In genomic region chr4:972651-973424, GRCh38 we compare ENCODE assay signal across 8 cellular contexts. TPM values are rescaled to one million over a fixed set of nuclear protein-coding genes. Genes with fewer than 3 reads are reported as not detected.
DNase-seq lines count a peak whose midpoint lies in the region; ATAC-seq, FAIRE-seq and TF ChIP-seq lines count a peak whose summit lies in the region.

No MANE protein-coding gene starts in this region.

- H2BK12ac ChIP-seq in H1 (ENCODE audit: low read depth, low read length): no peak overlapping the region

- TF ChIP-seq CTCF in A673 (conservative IDR thresholded peaks at IDR 0.05; ENCODE audit: low read depth, low read length) (no peak), H1 (IDR thresholded peaks at IDR 0.05; ENCODE audit: control extremely low read depth in 1 of 3, insufficient read depth in 1 of 3, low read depth in 1 of 3, low read length in 3 of 3) (no peak), natural killer cell (IDR thresholded peaks at IDR 0.05) (no peak)

- H2BK5ac ChIP-seq in H1 (ENCODE audit: low read depth, low read length): no peak overlapping the region

- TF ChIP-seq RAD21 in H1 (IDR thresholded peaks at IDR 0.05 in 1 of 2, conservative IDR thresholded peaks at IDR 0.05 in 1 of 2; ENCODE audit: low read depth in 2 of 2, low read length in 2 of 2): no peak

- H3K36me3 Mint-ChIP-seq in natural killer cell: no peaks in the 10 kb centered on the region

- H2AK5ac ChIP-seq in H1 (ENCODE audit: low read depth, low read length): no peak overlapping the region

- no peak for TF ChIP-seq EP300 in H1 (IDR thresholded peaks at IDR 0.05; ENCODE audit: borderline replicate concordance in 1 of 2, low read depth in 2 of 2, low read length in 2 of 2)

- CTCF ChIA-PET in A673 (lab: Charles Lee) (no interaction called here), H1 (lab: Charles Lee; ENCODE audit: partially characterized antibody) (no interaction called here)

- no peak overlapping the region for H3K56ac ChIP-seq in H1 (replicated peaks; ENCODE audit: insufficient read length, low read depth, low read length)

- no peak for TF ChIP-seq POLR2A in H1 (IDR thresholded peaks at IDR 0.05; ENCODE audit: control extremely low read depth in 1 of 2, low read depth in 2 of 2, low read length in 2 of 2)

- FAIRE-seq in H1 (lab: Jason Lieb, UNC): no peak

- H3K27me3 Mint-ChIP-seq in natural killer cell (ENCODE audit: low read depth in 2 of 2): no peaks in the 10 kb centered on the region

- H3K4me3 ChIP-seq in A673 (ENCODE audit: low read depth, low read length, poor library complexity, severe bottlenecking): peak overlapping the region; percentile 76
- H3K4me3 ChIP-seq in H1 (ENCODE audit: extremely low read depth in 1 of 4, insufficient read depth in 2 of 4, low read depth in 3 of 4, low read length in 4 of 4): peak overlapping the region; percentile 51 to 80 (median 64)

- H4K91ac ChIP-seq in H1 (replicated peaks; ENCODE audit: insufficient read length, low read length): no peak overlapping the region

- peak overlapping the region in 1 of 2 donors; percentile 78 for H3K27ac Mint-ChIP-seq in natural killer cell

- H2AFZ ChIP-seq in H1 (ENCODE audit: low read length): no peak overlapping the region; the same call in 1 of the 2 replicates

- H3K9ac ChIP-seq in H1 (replicated peaks in 1 of 4; ENCODE audit: extremely low read depth in 1 of 4, low read depth in 3 of 4, low read length in 3 of 4): peak overlapping the region in 1 of 4 experiments; percentile 65; a peak in 1 of 7 replicates

- peaks cover 6 to 17% of the 10 kb centered on the region in 2 experiments for H4K20me1 ChIP-seq in H1 (replicated peaks in 1 of 2; ENCODE audit: control insufficient read depth in 1 of 2, insufficient read depth in 2 of 2, low read length in 2 of 2)

- H3K27me3 ChIP-seq in A673 (replicated peaks; ENCODE audit: insufficient read depth, low read depth, low read length, poor library complexity) (no peaks in the 10 kb centered on the region), H1 (replicated peaks in 1 of 4; ENCODE audit: control insufficient read depth in 3 of 4, extremely low read depth in 1 of 4, insufficient read depth in 3 of 4, low read length in 3 of 4) (peaks cover 7 to 37% (median 29%) of the 10 kb centered on the region in 4 experiments; a peak in 6 of 7 replicates)

- intact Hi-C loops in A673 (cut with micrococcal nuclease; ENCODE audit: unreplicated experiment): no loop called here
- intact Hi-C loops in natural killer cell (cut with micrococcal nuclease): loop anchor here (1.0 to 5.0 kb wide), 3 partner anchors 12 to 41 kb away; partner anchors contain the start of genes FGFRL1, GAK and TMEM175

- peak overlapping the region; percentile 43 for H4K5ac ChIP-seq in H1 (ENCODE audit: insufficient read length, low read depth, low read length)

- no peak overlapping the region for H3K27ac ChIP-seq in A673 (ENCODE audit: low read depth, low read length, poor library complexity, severe bottlenecking)
- H3K27ac ChIP-seq in H1 (ENCODE audit: low read depth, low read length): no peak overlapping the region
- peak overlapping the region; percentile 49 for H3K27ac ChIP-seq in substantia nigra (ENCODE audit: low read depth, low read length, poor library complexity, severe bottlenecking)

- peak; percentile 19 for DNase-seq in A673 (ENCODE audit: low spot score)
- DNase-seq in activated CD4-positive, alpha-beta T cell treated with anti-CD3 and anti-CD28 coated beads, Interleukin-2, amount 50 U/mL, for 4 hours: peak; percentile 61 to 69
- peak in 1 of 2 experiments; percentile 78 for DNase-seq in H1 (ENCODE audit: low read depth in 1 of 2, low spot score in 2 of 2)
- DNase-seq in natural killer cell: peak; percentile 60
- peak in 2 of 49 donors; percentile 19 to 21 for DNase-seq in substantia nigra (lab: John Stamatoyannopoulos, UW)
- no peak for DNase-seq in SW480 (ENCODE audit: low spot score)

- peaks cover 19 to 30% of the 10 kb centered on the region in 2 donors for H3K4me1 Mint-ChIP-seq in natural killer cell

- POLR2A ChIA-PET in A673 (lab: Charles Lee; ENCODE audit: low non-redundant PET) (interaction anchor here (0.6 kb wide), 1 partner anchor 374 kb away, joined by 6 read pairs; the partner anchor contains the start of gene UVSSA), H1 (lab: Charles Lee; ENCODE audit: partially characterized antibody) (no interaction called here)

- H2BK20ac ChIP-seq in H1 (ENCODE audit: low read length): no peak overlapping the region

- no TSS peak for BruUV-seq in A673 (replicated peaks; lab: Mats Ljungman, UMichigan)

- peak overlapping the region; percentile 77 to 95 for H3K4me2 ChIP-seq in H1 (ENCODE audit: insufficient read depth in 1 of 2, low read depth in 2 of 2, low read length in 2 of 2)

- H3K23ac ChIP-seq in H1 (ENCODE audit: insufficient read length): no peak overlapping the region

- ATAC-seq in GM19395 (IDR thresholded peaks at IDR 0.05; ENCODE audit: unreplicated experiment) (peak; percentile 57), HG03521 (IDR thresholded peaks at IDR 0.05; ENCODE audit: unreplicated experiment) (peak; percentile 34), natural killer cell (peak; percentile 16 to 39 (median 32))

- 1% methylated on average over 30 of the region's 65 CpGs; no CpG with 5 or more reads in 1 of the 2 experiments for WGBS in H1 (ENCODE audit: extremely low coverage in 1 of 2, insufficient coverage in 1 of 2, insufficient read length in 1 of 2, insufficient replicate concordance in 2 of 2, low coverage in 1 of 2, low lambda C conversion rate in 2 of 2, missing lambda C conversion rate in 1 of 2), 2 experiments

- peak overlapping the region; percentile 74 for H3K4me3 Mint-ChIP-seq in natural killer cell

- 0 out of 2 replicates have a peak overlapping the region, but pooled peaks have one; percentile 46 for H4K8ac ChIP-seq in H1 (ENCODE audit: extremely low read depth, insufficient read depth, low read length)

- peaks cover 7% of the 10 kb centered on the region; the same call in 1 of the 2 replicates for H3K23me2 ChIP-seq in H1 (ENCODE audit: low read depth, low read length)

- H3K4me1 ChIP-seq in A673 (ENCODE audit: insufficient read depth, low read length, poor library complexity, severe bottlenecking): no peaks in the 10 kb centered on the region
- H3K4me1 ChIP-seq in H1 (replicated peaks in 1 of 4; ENCODE audit: control insufficient read depth in 3 of 4, insufficient read depth in 4 of 4, low read length in 3 of 4): peaks cover 0 to 9% (median 4%) of the 10 kb centered on the region in 4 experiments; a peak in 3 of 7 replicates

- H3K4ac ChIP-seq in H1 (replicated peaks; ENCODE audit: insufficient read length, low read depth, low read length): no peak overlapping the region

- no peaks in the 10 kb centered on the region for H3K79me2 ChIP-seq in H1 (ENCODE audit: control insufficient read depth in 1 of 2, insufficient read depth in 2 of 2, low read length in 2 of 2)

- H3K36me3 ChIP-seq in A673 (ENCODE audit: insufficient read depth, low read length, poor library complexity, severe bottlenecking) (no peaks in the 10 kb centered on the region), H1 (ENCODE audit: control insufficient read depth in 2 of 4, insufficient read depth in 4 of 4, low read length in 3 of 4) (no peaks in the 10 kb centered on the region)

- H2BK15ac ChIP-seq in H1 (ENCODE audit: low read length): no peak overlapping the region

- H2BK120ac ChIP-seq in H1 (replicated peaks; ENCODE audit: low read depth, low read length): no peak overlapping the region

- H3K14ac ChIP-seq in H1 (ENCODE audit: insufficient read length): no peak overlapping the region

- H3K9me3 ChIP-seq in A673 (ENCODE audit: low read depth, low read length, poor library complexity, severe bottlenecking) (no peaks in the 10 kb centered on the region), H1 (ENCODE audit: insufficient read depth in 2 of 2, low read depth in 1 of 2, low read length in 1 of 2) (peaks cover 5 to 11% of the 10 kb centered on the region in 2 experiments; a peak in 1 of 4 replicates)

- no peak overlapping the region for H3K18ac ChIP-seq in H1 (ENCODE audit: extremely low read depth, low read length)

- H3K79me1 ChIP-seq in H1 (ENCODE audit: low read depth, low read length): no peaks in the 10 kb centered on the region

- H3K9me3 Mint-ChIP-seq in natural killer cell: no peaks in the 10 kb centered on the region

RNA-seq across cellular contexts. Expression of gene DGKQ, which starts 0.5 kb away (rescaled TPM):
- total RNA-seq in A673 (2021) (8.8 and 10.8 TPM in 2 replicates), natural killer cell (10 to 100 TPM; 64.2 to 79.5 (median 65.2) TPM)
- total RNA-seq in H1 (2021; fragmentation: NEBNext Ultra II Directional; extraction: Animal tissue kit (Norgen Biotek cat#: 25700)): 9.3 and 9.7 TPM in 2 replicates
- polyA plus RNA-seq in H1 (2011; rRNA removed): 7.3 and 14.5 TPM in 2 replicates
- 11.1 TPM for polyA plus RNA-seq in H1 (2011; cell fraction: cytosol; rRNA removed)
- polyA plus RNA-seq in H1 (2011; cell fraction: nucleus; rRNA removed): 97.1 TPM
- 6.3 to 10.5 TPM (median 9.8 TPM) in 4 replicates for polyA plus RNA-seq in H1 (2012, experiment 1 of 2)
- 5.8 TPM for polyA plus RNA-seq in H1 (2012, experiment 2 of 2)
- polyA plus RNA-seq in H1 (2013, experiment 1 of 2): 5.9 TPM
- 5.2 TPM for polyA plus RNA-seq in H1 (2013, experiment 2 of 2)
- 3.4 and 6.0 TPM in 2 replicates for polyA minus RNA-seq in H1 (2011; rRNA and poly(A)+ RNA removed)
- 10.1 TPM for polyA minus RNA-seq in H1 (2011; cell fraction: cytosol; rRNA and poly(A)+ RNA removed)
- 13.6 TPM for polyA minus RNA-seq in H1 (2011; cell fraction: nucleus; rRNA and poly(A)+ RNA removed)

RNA-seq across cellular contexts. Expression of gene IDUA, which starts 14.0 kb away (rescaled TPM):
- total RNA-seq in A673 (2021) (12.0 and 12.3 TPM in 2 replicates), natural killer cell (10 to 100 TPM; 38.7 to 43.6 (median 43.0) TPM)
- 4.8 and 6.5 TPM in 2 replicates for total RNA-seq in H1 (2021; fragmentation: NEBNext Ultra II Directional; extraction: Animal tissue kit (Norgen Biotek cat#: 25700))
- polyA plus RNA-seq in H1 (2011; rRNA removed): 2.8 and 5.8 TPM in 2 replicates
- 3.5 TPM for polyA plus RNA-seq in H1 (2011; cell fraction: cytosol; rRNA removed)
- 30.1 TPM for polyA plus RNA-seq in H1 (2011; cell fraction: nucleus; rRNA removed)
- 1.3 to 4.4 TPM (median 2.7 TPM) in 4 replicates for polyA plus RNA-seq in H1 (2012, experiment 1 of 2)
- polyA plus RNA-seq in H1 (2012, experiment 2 of 2): 1.2 TPM
- 2.0 TPM for polyA plus RNA-seq in H1 (2013, experiment 1 of 2)
- polyA plus RNA-seq in H1 (2013, experiment 2 of 2): 2.1 TPM
- polyA minus RNA-seq in H1 (2011; rRNA and poly(A)+ RNA removed): 0.93 and 1.1 TPM in 2 replicates
- 2.7 TPM for polyA minus RNA-seq in H1 (2011; cell fraction: cytosol; rRNA and poly(A)+ RNA removed)
- 8.1 TPM for polyA minus RNA-seq in H1 (2011; cell fraction: nucleus; rRNA and poly(A)+ RNA removed)

RNA-seq across cellular contexts. Expression of gene SLC26A1, which starts 20.4 kb away (rescaled TPM):
- total RNA-seq in A673 (2021) (0.22 and 0.30 TPM in 2 replicates), natural killer cell (under 1 TPM; 0.19 to 0.80 (median 0.61) TPM)
- total RNA-seq in H1 (2021; fragmentation: NEBNext Ultra II Directional; extraction: Animal tissue kit (Norgen Biotek cat#: 25700)): not detected in 2 replicates
- polyA plus RNA-seq in H1 (2011; rRNA removed): 0.11 and 0.14 TPM in 2 replicates
- polyA plus RNA-seq in H1 (2011; cell fraction: cytosol; rRNA removed): 0.10 TPM
- polyA plus RNA-seq in H1 (2011; cell fraction: nucleus; rRNA removed): 0.57 TPM
- 0.20 to 0.67 TPM (median 0.33 TPM) in 4 replicates for polyA plus RNA-seq in H1 (2012, experiment 1 of 2)
- 0.08 TPM for polyA plus RNA-seq in H1 (2012, experiment 2 of 2)
- 0.14 TPM for polyA plus RNA-seq in H1 (2013, experiment 1 of 2)
- 0.06 TPM for polyA plus RNA-seq in H1 (2013, experiment 2 of 2)
- 0.07 and 0.09 TPM in 2 replicates for polyA minus RNA-seq in H1 (2011; rRNA and poly(A)+ RNA removed)
- polyA minus RNA-seq in H1 (2011; cell fraction: cytosol; rRNA and poly(A)+ RNA removed): not detected
- polyA minus RNA-seq in H1 (2011; cell fraction: nucleus; rRNA and poly(A)+ RNA removed): 0.20 TPM

RNA-seq across cellular contexts. Expression of gene FGFRL1, which starts 38.6 kb away (rescaled TPM):
- 30.4 and 40.8 TPM in 2 replicates for total RNA-seq in A673 (2021)
- total RNA-seq in H1 (2021; fragmentation: NEBNext Ultra II Directional; extraction: Animal tissue kit (Norgen Biotek cat#: 25700)): 18.8 and 18.9 TPM in 2 replicates
- polyA plus RNA-seq in H1 (2011; rRNA removed): 34.6 and 38.9 TPM in 2 replicates
- polyA plus RNA-seq in H1 (2011; cell fraction: cytosol; rRNA removed): 27.7 TPM
- polyA plus RNA-seq in H1 (2011; cell fraction: nucleus; rRNA removed): 30.1 TPM
- polyA plus RNA-seq in H1 (2012, experiment 1 of 2): 12.6 to 21.8 TPM (median 19.7 TPM) in 4 replicates
- 15.6 TPM for polyA plus RNA-seq in H1 (2012, experiment 2 of 2)
- 21.1 TPM for polyA plus RNA-seq in H1 (2013, experiment 1 of 2)
- polyA plus RNA-seq in H1 (2013, experiment 2 of 2): 22.9 TPM
- 72.8 and 101 TPM in 2 replicates for polyA minus RNA-seq in H1 (2011; rRNA and poly(A)+ RNA removed)
- polyA minus RNA-seq in H1 (2011; cell fraction: cytosol; rRNA and poly(A)+ RNA removed): 20.7 TPM
- polyA minus RNA-seq in H1 (2011; cell fraction: nucleus; rRNA and poly(A)+ RNA removed): 22.0 TPM
- 10 to 100 TPM; 28.0 to 39.8 (median 32.5) TPM for total RNA-seq in natural killer cell

RNA-seq across cellular contexts. Expression of gene TMEM175, which starts 40.6 kb away (rescaled TPM):
- total RNA-seq in A673 (2021): 10.0 and 12.1 TPM in 2 replicates
- total RNA-seq in H1 (2021; fragmentation: NEBNext Ultra II Directional; extraction: Animal tissue kit (Norgen Biotek cat#: 25700)): 3.0 and 4.9 TPM in 2 replicates
- polyA plus RNA-seq in H1 (2011; rRNA removed): 20.7 and 32.8 TPM in 2 replicates
- 11.2 TPM for polyA plus RNA-seq in H1 (2011; cell fraction: cytosol; rRNA removed)
- polyA plus RNA-seq in H1 (2011; cell fraction: nucleus; rRNA removed): 61.6 TPM
- polyA plus RNA-seq in H1 (2012, experiment 1 of 2): 8.2 to 12.3 TPM (median 8.4 TPM) in 4 replicates
- 7.1 TPM for polyA plus RNA-seq in H1 (2012, experiment 2 of 2)
- polyA plus RNA-seq in H1 (2013, experiment 1 of 2): 9.2 TPM
- polyA plus RNA-seq in H1 (2013, experiment 2 of 2): 5.8 TPM
- 6.3 and 7.5 TPM in 2 replicates for polyA minus RNA-seq in H1 (2011; rRNA and poly(A)+ RNA removed)
- polyA minus RNA-seq in H1 (2011; cell fraction: cytosol; rRNA and poly(A)+ RNA removed): 2.9 TPM
- 7.2 TPM for polyA minus RNA-seq in H1 (2011; cell fraction: nucleus; rRNA and poly(A)+ RNA removed)
- 10 to 100 TPM; 72.8 to 79.8 (median 73.2) TPM for total RNA-seq in natural killer cell
